In genomic region chr7:143248781-143249354, GRCh38 we compare ENCODE assay signal across 1 cellular context.
A peak's percentile ranks its signal among the peaks of the same experiment; 100 is the strongest.
TF ChIP-seq lines count a peak whose summit lies in the region.

No MANE protein-coding gene starts in this region.

TF ChIP-seq in HepG2, 621 proteins besides CTCF, POLR2A, EP300 and RAD21 (continued from another document and continues in another):
- TF ChIP-seq ZBED4 (CRISPR knock-in tag; IDR thresholded peaks at IDR 0.05; ENCODE audit: borderline replicate concordance) (peak; percentile 90; the same call in 1 of the 2 replicates), KDM1A (CRISPR knock-in tag; IDR thresholded peaks at IDR 0.05) (peak; percentile 84), YY1 (IDR thresholded peaks at IDR 0.05; ENCODE audit: insufficient read depth, insufficient replicate concordance, low read depth, low read length) (no peak), SCMH1 (CRISPR knock-in tag; IDR thresholded peaks at IDR 0.05; ENCODE audit: borderline replicate concordance) (no peak), ARNT2 (CRISPR knock-in tag; IDR thresholded peaks at IDR 0.05; ENCODE audit: low read depth) (no peak), ZFP36L2 (CRISPR knock-in tag; IDR thresholded peaks at IDR 0.05) (no peak), PRDM15 (CRISPR knock-in tag; IDR thresholded peaks at IDR 0.05) (no peak), ZNF580 (CRISPR knock-in tag; IDR thresholded peaks at IDR 0.05; ENCODE audit: borderline replicate concordance, low read depth) (no peak), ZBTB43 (CRISPR knock-in tag; conservative IDR thresholded peaks at IDR 0.05) (no peak), ZSCAN31 (CRISPR knock-in tag; IDR thresholded peaks at IDR 0.05; ENCODE audit: low read depth) (no peak), ZBTB20 (CRISPR knock-in tag; IDR thresholded peaks at IDR 0.05; ENCODE audit: borderline replicate concordance, low read depth) (no peak), ZSCAN22 (CRISPR knock-in tag; IDR thresholded peaks at IDR 0.05) (no peak), CSRNP1 (CRISPR knock-in tag; IDR thresholded peaks at IDR 0.05) (no peak), ATF7-NPFF (CRISPR knock-in tag; IDR thresholded peaks at IDR 0.05; ENCODE audit: low read depth) (no peak), ARID3A (IDR thresholded peaks at IDR 0.05; ENCODE audit: low read depth, low read length) (no peak), ZBTB37 (CRISPR knock-in tag; IDR thresholded peaks at IDR 0.05) (no peak), DDIT3 (CRISPR knock-in tag; IDR thresholded peaks at IDR 0.05) (no peak), ZNF160 (CRISPR knock-in tag; IDR thresholded peaks at IDR 0.05) (no peak), ZNF343 (CRISPR knock-in tag; IDR thresholded peaks at IDR 0.05) (no peak), SMAD9 (CRISPR knock-in tag; IDR thresholded peaks at IDR 0.05) (no peak), ZBTB2 (CRISPR knock-in tag; IDR thresholded peaks at IDR 0.05; ENCODE audit: low read depth) (no peak), HCFC1 (IDR thresholded peaks at IDR 0.05; ENCODE audit: low read depth, low read length) (no peak), FOXK1 (CRISPR knock-in tag; IDR thresholded peaks at IDR 0.05; ENCODE audit: borderline replicate concordance, low read depth) (no peak; the same call in 1 of the 2 replicates), MLX (CRISPR knock-in tag; IDR thresholded peaks at IDR 0.05) (no peak), ZMAT3 (CRISPR knock-in tag; conservative IDR thresholded peaks at IDR 0.05) (no peak), IRF9 (CRISPR knock-in tag; IDR thresholded peaks at IDR 0.05; ENCODE audit: borderline replicate concordance) (no peak), SRSF1 (optimal IDR thresholded peaks at IDR 0.05; ENCODE audit: low read depth, low read length) (no peak), ZNF383 (CRISPR knock-in tag; IDR thresholded peaks at IDR 0.05; ENCODE audit: borderline replicate concordance) (no peak), ZNF138 (CRISPR knock-in tag; IDR thresholded peaks at IDR 0.05; ENCODE audit: low read depth) (no peak), HOXD1 (CRISPR knock-in tag; IDR thresholded peaks at IDR 0.05) (no peak), BRCA1 (CRISPR knock-in tag; IDR thresholded peaks at IDR 0.05) (no peak), CERS6 (CRISPR knock-in tag; IDR thresholded peaks at IDR 0.05) (no peak), NR2F2 (IDR thresholded peaks at IDR 0.05; ENCODE audit: borderline replicate concordance, low read depth) (peak; percentile 73), SNAPC2 (CRISPR knock-in tag; IDR thresholded peaks at IDR 0.05) (no peak), ZBTB1 (CRISPR knock-in tag; IDR thresholded peaks at IDR 0.05; ENCODE audit: borderline replicate concordance) (no peak), FUBP1 (CRISPR knock-in tag; IDR thresholded peaks at IDR 0.05; ENCODE audit: borderline replicate concordance) (no peak), IKZF1 (IDR thresholded peaks at IDR 0.05) (no peak)
